In the genomic region with DNA sequence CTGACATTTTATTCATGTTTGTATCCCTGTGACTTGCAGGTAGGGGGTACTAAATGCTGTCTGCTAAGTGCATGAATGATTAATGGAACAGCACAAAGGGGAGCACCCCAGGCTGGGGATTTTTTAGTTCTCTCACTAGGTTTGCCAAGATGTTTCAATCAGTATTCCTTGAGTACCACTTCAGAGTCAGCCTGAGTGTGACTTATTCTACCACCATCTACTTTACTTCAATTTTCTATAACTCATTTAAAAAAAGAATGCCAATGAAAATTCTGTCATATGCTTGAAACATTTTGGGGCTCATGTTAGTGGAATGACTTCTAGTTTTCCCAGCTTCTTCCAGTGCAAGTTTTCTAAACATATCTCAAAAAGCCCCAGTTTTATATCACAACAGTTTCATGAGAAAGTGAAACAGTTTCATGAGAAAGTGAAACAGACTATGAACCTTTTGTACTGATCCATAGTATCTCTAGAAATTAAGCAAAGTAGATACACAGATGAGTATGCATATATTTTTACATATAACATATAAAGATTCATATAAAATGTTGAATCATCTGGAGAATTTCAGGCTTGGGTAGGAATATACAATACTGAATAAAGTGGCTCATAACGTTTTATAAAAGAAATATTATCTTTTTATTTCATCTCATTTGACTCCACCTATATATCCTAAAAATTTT, we compare ENCODE assay signal across 13 cellular contexts.
A peak's percentile ranks its signal among the peaks of the same experiment; 100 is the strongest.
DNase-seq lines count a peak whose midpoint lies in the region; ATAC-seq and TF ChIP-seq lines count a peak whose summit lies in the region.
"Had no signal": no experiment of that assay in that cellular context is flagged by ENCODE, and none has a peak within 500 bp of the region (broad histone marks: within the 10 kb centered on the region; RNA-seq: fewer than 3 reads in every experiment).

No MANE protein-coding gene starts in this region.

- DNase-seq in HK-2 (ENCODE audit: unreplicated experiment): no peak
- DNase-seq in BE2C: no peak
- DNase-seq in DMS 273 treated with DMSO at 0.1 percent for 48 hours (lab: John Stamatoyannopoulos, UW): no peak
- DNase-seq in T-cell: no peak
- DNase-seq: activated CD4-positive, alpha-beta memory T cell treated with anti-CD3 and anti-CD28 coated beads, Interleukin-2, amount 10 ng/mL, durations not matched to agents 7 days and 5 days; brain microvascular endothelial cell had no signal

- no peaks in the 10 kb centered on the region for H3K36me3 ChIP-seq in BE2C
- H3K36me3 ChIP-seq: brain microvascular endothelial cell, SJSA1 had no signal

- CTCF ChIA-PET in T-cell (lab: Charles Lee): no interaction called here

- no peaks in the 10 kb centered on the region for H3K27me3 ChIP-seq in BE2C
- H3K27me3 ChIP-seq: brain microvascular endothelial cell, SJSA1 had no signal

- POLR2A ChIA-PET in T-cell (lab: Charles Lee): no interaction called here

- peak overlapping the region in 1 of 2 donors; percentile 52 for H3K27ac Mint-ChIP-seq in T-cell
- H3K27ac Mint-ChIP-seq: activated CD4-positive, alpha-beta memory T cell treated with anti-CD3 and anti-CD28 coated beads, Interleukin-2, amount 10 ng/mL, durations not matched to agents 7 days and 5 days had no signal

- ATAC-seq in GM18520 (IDR thresholded peaks at IDR 0.05; ENCODE audit: unreplicated experiment): peak; percentile 67
- ATAC-seq in GM19467 (IDR thresholded peaks at IDR 0.05; ENCODE audit: unreplicated experiment): peak; percentile 84
- ATAC-seq in HG02885 (IDR thresholded peaks at IDR 0.05; ENCODE audit: poor library complexity, unreplicated experiment): peak; percentile 93
- peak; percentile 83 for ATAC-seq in HG03575 (IDR thresholded peaks at IDR 0.05; ENCODE audit: extremely low read depth, insufficient number of reproducible peaks, low FRiP score, unreplicated experiment)
- ATAC-seq in T-cell (replicated peaks in 1 of 4): no peak
- ATAC-seq: esophagus mucosa had no signal

- peaks cover 3% of the 10 kb centered on the region; the same call in 1 of the 2 replicates for H3K9me3 ChIP-seq in BE2C
- H3K9me3 ChIP-seq: SJSA1 had no signal

- no peaks in the 10 kb centered on the region for H3K4me1 ChIP-seq in BE2C
- H3K4me1 ChIP-seq: SJSA1 had no signal

- no peaks in the 10 kb centered on the region for H3K27me3 Mint-ChIP-seq in T-cell

- H3K4me3 Mint-ChIP-seq in T-cell: no peak overlapping the region
- H3K4me3 Mint-ChIP-seq: activated CD4-positive, alpha-beta memory T cell treated with anti-CD3 and anti-CD28 coated beads, Interleukin-2, amount 10 ng/mL, durations not matched to agents 7 days and 5 days; neural crest cell had no signal

- no peak for TF ChIP-seq CTCF in BE2C (IDR thresholded peaks at IDR 0.05; ENCODE audit: low read depth, low read length)

- peaks cover 3% of the 10 kb centered on the region for H3K36me3 Mint-ChIP-seq in T-cell

- peaks cover 6 to 14% (median 12%) of the 10 kb centered on the region in 3 donors for H3K4me1 Mint-ChIP-seq in T-cell
- H3K4me1 Mint-ChIP-seq: neural crest cell had no signal

- H3K9me3 Mint-ChIP-seq in T-cell: no peaks in the 10 kb centered on the region
- H3K9me3 Mint-ChIP-seq: activated CD4-positive, alpha-beta memory T cell treated with anti-CD3 and anti-CD28 coated beads, Interleukin-2, amount 10 ng/mL, durations not matched to agents 7 days and 5 days; neural crest cell had no signal

- no peak overlapping the region for H3K4me3 ChIP-seq in BE2C (ENCODE audit: low read depth, low read length)
- H3K4me3 ChIP-seq: SJSA1 had no signal

Comparison
In these comparisons a context has a peak if more than half of its experiments do, and no peak if none do; other contexts are left out.
1. ATAC-seq: peak in GM18520 (single experiment), GM19467 (single experiment), HG02885 (single experiment) and HG03575 (single experiment); none in T-cell (0 of 4).